Comparison of ENCODE assay signal across 1 cellular context in the genomic region with DNA sequence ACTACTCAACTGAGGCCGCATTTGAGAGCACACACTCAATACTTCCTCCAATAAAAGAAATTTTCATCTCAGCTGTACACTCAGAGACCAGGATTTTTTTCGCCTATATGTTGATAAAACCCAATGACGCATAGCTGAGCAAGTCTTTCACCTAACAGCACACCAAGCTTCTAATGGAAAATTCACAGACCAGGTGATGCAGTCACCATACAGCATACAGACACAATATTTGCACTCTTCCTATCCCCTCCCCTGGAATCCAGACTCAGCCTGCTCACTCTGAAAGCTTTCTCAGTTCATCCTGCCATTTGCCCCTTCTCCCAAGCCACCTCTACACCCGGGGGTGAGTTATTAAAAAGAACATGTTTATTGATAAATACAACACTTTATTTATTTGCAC.
TF ChIP-seq lines count a peak whose summit lies in the region.

No MANE protein-coding gene starts in this region.

TF ChIP-seq in HCT116, 20 proteins besides CTCF, POLR2A, EP300 and RAD21 (continued from another document):
- no peak for TF ChIP-seq JUND (IDR thresholded peaks at IDR 0.05)
